ENCODE assay signal across 10 cellular contexts in genomic region chr1:169667138-169667999, GRCh38. TPM values are rescaled to one million over a fixed set of nuclear protein-coding genes. Genes with fewer than 3 reads are reported as not detected.
DNase-seq lines count a peak whose midpoint lies in the region; ATAC-seq, FAIRE-seq and TF ChIP-seq lines count a peak whose summit lies in the region.
"Not testable (repeated sequence)": the region's sequence is repeated elsewhere in the genome, so short reads cannot be mapped to it uniquely, and the experiment has no call there.
"Had no signal": no experiment of that assay in that cellular context is flagged by ENCODE, and none has a peak within 500 bp of the region (broad histone marks: within the 10 kb centered on the region; RNA-seq: fewer than 3 reads in every experiment).

No MANE protein-coding gene starts in this region.

- H3K9me3 ChIP-seq in CD4-positive, alpha-beta memory T cell (ENCODE audit: control insufficient read depth in 1 of 2, low read length in 2 of 2); SU-DHL-6 (ENCODE audit: insufficient read depth, low read length); GM12878 (replicated peaks; ENCODE audit: control insufficient read depth, insufficient read depth, low read length): not testable (repeated sequence)

- POLR2A ChIA-PET in CD4-positive, alpha-beta memory T cell (lab: Charles Lee; ENCODE audit: partially characterized antibody): interaction anchor here (1.2 kb wide), 1 partner anchor 17 kb away, joined by 3 read pairs; no protein-coding TSS in a partner anchor
- POLR2A ChIA-PET in activated CD8-positive, alpha-beta T cell treated with anti-CD3 and anti-CD28 coated beads for 36 hours (lab: Charles Lee); GM12878 (lab: Charles Lee): not testable (repeated sequence)

- RAD21 ChIA-PET in GM12878 (lab: Charles Lee; ENCODE audit: unreplicated experiment): not testable (repeated sequence)

- H3K79me2 ChIP-seq in SU-DHL-6 (ENCODE audit: insufficient read depth, low read length); GM12878 (ENCODE audit: control insufficient read depth, insufficient read depth, low read length): not testable (repeated sequence)

- CTCF ChIA-PET in CD4-positive, alpha-beta memory T cell (lab: Charles Lee; ENCODE audit: partially characterized antibody): interaction anchor here (1.3 to 3.9 kb wide), 3 partner anchors 27 to 65 kb away, joined by 3 to 21 read pairs (median 4); no protein-coding TSS in a partner anchor
- CTCF ChIA-PET in activated CD8-positive, alpha-beta T cell treated with anti-CD3 and anti-CD28 coated beads for 36 hours (lab: Charles Lee): interaction anchor here (1.0 to 1.3 kb wide), 2 partner anchors 24 to 66 kb away, joined by 3 to 6 read pairs; no protein-coding TSS in a partner anchor
- CTCF ChIA-PET in GM12878 (lab: Yijun Ruan, JAX): interaction anchor here (0.8 kb wide), 1 partner anchor 66 kb away, joined by 4 read pairs; no protein-coding TSS in a partner anchor

- H3K27ac Mint-ChIP-seq in CD4-positive, alpha-beta memory T cell: peak overlapping the region; percentile 62 to 96 (median 92)
- H3K27ac Mint-ChIP-seq in activated CD8-positive, alpha-beta T cell treated with anti-CD3 and anti-CD28 coated beads for 36 hours: peak overlapping the region; percentile 96
- peak overlapping the region; percentile 85 for H3K27ac Mint-ChIP-seq in stimulated activated effector memory CD8-positive, alpha-beta T cell treated with anti-CD3 and anti-CD28 coated beads, Interleukin-12 subunit alpha, Interleukin-12 subunit beta, amount 100 ng/mL, for 72 hours

- DNase-seq in CD4-positive, alpha-beta memory T cell: peak in 3 of 5 donors; percentile 21 to 32 (median 30)
- not testable (repeated sequence) for DNase-seq in activated CD8-positive, alpha-beta T cell treated with anti-CD3 and anti-CD28 coated beads for 36 hours; GM12878 (ENCODE audit: low read depth, low spot score); stimulated activated effector memory CD8-positive, alpha-beta T cell treated with anti-CD3 and anti-CD28 coated beads, Interleukin-12 subunit alpha, Interleukin-12 subunit beta, amount 100 ng/mL, for 72 hours (ENCODE audit: low spot score in 2 of 2)

- not testable (repeated sequence) for TF ChIP-seq EP300 in GM12878 (IDR thresholded peaks at IDR 0.05; ENCODE audit: borderline replicate concordance in 1 of 2, control insufficient read depth in 1 of 2, low read depth in 2 of 2, low read length in 2 of 2)

- H3K4me3 Mint-ChIP-seq in CD4-positive, alpha-beta memory T cell: peak overlapping the region in 7 of 8 donors; percentile 49 to 74 (median 69)
- H3K4me3 Mint-ChIP-seq in activated CD8-positive, alpha-beta T cell treated with anti-CD3 and anti-CD28 coated beads for 36 hours: peak overlapping the region; percentile 69
- H3K4me3 Mint-ChIP-seq in stimulated activated effector memory CD8-positive, alpha-beta T cell treated with anti-CD3 and anti-CD28 coated beads, Interleukin-12 subunit alpha, Interleukin-12 subunit beta, amount 100 ng/mL, for 72 hours: peak overlapping the region; percentile 34

- H3K36me3 ChIP-seq in CD4-positive, alpha-beta memory T cell (ENCODE audit: insufficient read depth, low read length); SU-DHL-6 (ENCODE audit: low read length); GM12878 (ENCODE audit: control insufficient read depth in 2 of 2, insufficient read depth in 2 of 2, low read length in 1 of 2): not testable (repeated sequence)

- not testable (repeated sequence) for H3K27me3 ChIP-seq in CD4-positive, alpha-beta memory T cell (ENCODE audit: insufficient read depth, low read length); SU-DHL-6 (ENCODE audit: low read length); GM12878 (replicated peaks in 1 of 2; ENCODE audit: control insufficient read depth in 2 of 2, insufficient read depth in 2 of 2, low read length in 1 of 2)

- not testable (repeated sequence) for H4K20me1 ChIP-seq in SU-DHL-6 (ENCODE audit: low read depth, low read length); GM12878 (ENCODE audit: control insufficient read depth, insufficient read depth)

- FAIRE-seq in GM12878 (lab: Jason Lieb, UNC): not testable (repeated sequence)

- not testable (repeated sequence) for H3K27ac ChIP-seq in CD4-positive, alpha-beta memory T cell (ENCODE audit: low read depth, low read length)
- peak overlapping the region; percentile 35; the same call in 1 of the 2 replicates for H3K27ac ChIP-seq in SU-DHL-6 (ENCODE audit: low read depth, low read length)
- peak overlapping the region; percentile 11; the same call in 1 of the 2 replicates for H3K27ac ChIP-seq in GM12878 (ENCODE audit: control insufficient read depth, insufficient read depth)

- intact Hi-C loops in CD4-positive, alpha-beta memory T cell (cut with micrococcal nuclease): loop anchor here (1.0 kb wide), 1 partner anchor 44 kb away; the partner anchor contains the start of gene SELL
- intact Hi-C loops in activated CD8-positive, alpha-beta T cell treated with anti-CD3 and anti-CD28 coated beads for 36 hours (cut with micrococcal nuclease); GM12878 (cut with micrococcal nuclease; ENCODE audit: unreplicated experiment): not testable (repeated sequence)

- H3F3A ChIP-seq in SU-DHL-6 (ENCODE audit: insufficient read depth): not testable (repeated sequence)

- H3K4me2 ChIP-seq in SU-DHL-6 (ENCODE audit: low read depth, low read length, poor library complexity, severe bottlenecking) (peak overlapping the region; percentile 49), GM12878 (ENCODE audit: control insufficient read depth, insufficient read depth) (peak overlapping the region; percentile 33)

- not testable (repeated sequence) for H3K4me3 ChIP-seq in CD4-positive, alpha-beta memory T cell (ENCODE audit: low read length in 2 of 2); SU-DHL-6 (ENCODE audit: insufficient read depth, low read length, poor library complexity, severe bottlenecking); GM12878

- peak overlapping the region; percentile 37 for H3K9ac ChIP-seq in SU-DHL-6 (ENCODE audit: low read length)
- H3K9ac ChIP-seq in GM12878 (ENCODE audit: control insufficient read depth, insufficient read depth, low read length): not testable (repeated sequence)

- H3K9me3 Mint-ChIP-seq in CD4-positive, alpha-beta memory T cell; stimulated activated effector memory CD8-positive, alpha-beta T cell treated with anti-CD3 and anti-CD28 coated beads, Interleukin-12 subunit alpha, Interleukin-12 subunit beta, amount 100 ng/mL, for 72 hours: not testable (repeated sequence)
- peaks cover 22% of the 10 kb centered on the region for H3K9me3 Mint-ChIP-seq in activated CD8-positive, alpha-beta T cell treated with anti-CD3 and anti-CD28 coated beads for 36 hours

- SMC1A ChIA-PET in GM12878 (lab: Charles Lee; ENCODE audit: uncharacterized antibody, unreplicated experiment): interaction anchor here (1.0 kb wide), 1 partner anchor 25 kb away, joined by 4 read pairs; no protein-coding TSS in a partner anchor

- not testable (repeated sequence) for H3K36me3 Mint-ChIP-seq in CD4-positive, alpha-beta memory T cell; stimulated activated effector memory CD8-positive, alpha-beta T cell treated with anti-CD3 and anti-CD28 coated beads, Interleukin-12 subunit alpha, Interleukin-12 subunit beta, amount 100 ng/mL, for 72 hours
- H3K36me3 Mint-ChIP-seq in activated CD8-positive, alpha-beta T cell treated with anti-CD3 and anti-CD28 coated beads for 36 hours (ENCODE audit: low read depth): peaks cover 45% of the 10 kb centered on the region

- H3K9me2 ChIP-seq in SU-DHL-6 (replicated peaks; ENCODE audit: insufficient read depth, low read length): not testable (repeated sequence)

- 51% methylated on average over 6 of the region's 6 CpGs for WGBS in GM12878 (ENCODE audit: insufficient coverage, insufficient replicate concordance, low lambda C conversion rate, missing lambda C conversion rate)

- peaks cover 34 to 84% (median 59%) of the 10 kb centered on the region in 4 donors for H3K4me1 Mint-ChIP-seq in CD4-positive, alpha-beta memory T cell
- H3K4me1 Mint-ChIP-seq in activated CD8-positive, alpha-beta T cell treated with anti-CD3 and anti-CD28 coated beads for 36 hours (ENCODE audit: low read depth): peaks cover 63% of the 10 kb centered on the region
- peaks cover 32% of the 10 kb centered on the region for H3K4me1 Mint-ChIP-seq in stimulated activated effector memory CD8-positive, alpha-beta T cell treated with anti-CD3 and anti-CD28 coated beads, Interleukin-12 subunit alpha, Interleukin-12 subunit beta, amount 100 ng/mL, for 72 hours

- TF ChIP-seq POLR2A in GM12878 (IDR thresholded peaks at IDR 0.05; ENCODE audit: low read depth, low read length): not testable (repeated sequence)

- not testable (repeated sequence) for H3K27me3 Mint-ChIP-seq in CD4-positive, alpha-beta memory T cell; activated CD8-positive, alpha-beta T cell treated with anti-CD3 and anti-CD28 coated beads for 36 hours

- in situ Hi-C loops in GM12878 (cut with MboI): not testable (repeated sequence)

- TF ChIP-seq RAD21 in GM12878 (IDR thresholded peaks at IDR 0.05; ENCODE audit: insufficient read depth, low read depth, low read length): not testable (repeated sequence)

- not testable (repeated sequence) for TF ChIP-seq CTCF in SU-DHL-6 (IDR thresholded peaks at IDR 0.05; ENCODE audit: insufficient read depth, low read length, poor library complexity, severe bottlenecking); activated CD8-positive, alpha-beta T cell treated with anti-CD3 and anti-CD28 coated beads for 36 hours (IDR thresholded peaks at IDR 0.05); GM12878 (IDR thresholded peaks at IDR 0.05 in 2 of 3, conservative IDR thresholded peaks at IDR 0.05 in 1 of 3; ENCODE audit: control insufficient read depth in 2 of 3, extremely low read depth in 1 of 3, insufficient read depth in 1 of 3, low read depth in 3 of 3, low read length in 3 of 3)

- not testable (repeated sequence) for BruUV-seq in GM12878 (replicated peaks; lab: Mats Ljungman, UMichigan)

- peaks cover 43% of the 10 kb centered on the region for H3K4me1 ChIP-seq in CD4-positive, alpha-beta memory T cell (ENCODE audit: insufficient read depth, low read length)
- not testable (repeated sequence) for H3K4me1 ChIP-seq in GM12878 (ENCODE audit: control insufficient read depth, insufficient read depth, low read length)

- ATAC-seq in GM19328 (IDR thresholded peaks at IDR 0.05; ENCODE audit: unreplicated experiment) (peak; percentile 55), HG02623 (IDR thresholded peaks at IDR 0.05; ENCODE audit: unreplicated experiment) (peak; percentile 70), HG03280 (IDR thresholded peaks at IDR 0.05; ENCODE audit: unreplicated experiment) (peak; percentile 48), GM12878 (peak; percentile 67)
- ATAC-seq in activated CD8-positive, alpha-beta T cell treated with anti-CD3 and anti-CD28 coated beads for 36 hours: peak; percentile 97
- ATAC-seq in stimulated activated effector memory CD8-positive, alpha-beta T cell treated with anti-CD3 and anti-CD28 coated beads, Interleukin-12 subunit alpha, Interleukin-12 subunit beta, amount 100 ng/mL, for 72 hours: peak; percentile 37

- H2AFZ ChIP-seq in SU-DHL-6 (ENCODE audit: low read depth, low read length, severe bottlenecking): peak overlapping the region; percentile 77
- H2AFZ ChIP-seq in GM12878 (ENCODE audit: control insufficient read depth, low read depth, low read length): peak overlapping the region; percentile 85

RNA-seq across cellular contexts. Expression of gene SELP, which starts 37.4 kb away (rescaled TPM):
- total RNA-seq in CD4-positive, alpha-beta memory T cell: 1 to 10 TPM; 1.9 to 2.2 TPM
- polyA plus RNA-seq in CD4-positive, alpha-beta memory T cell: 1 to 10 TPM in 1 of 2 donors, not detected in 1; 1.4 TPM
- total RNA-seq in activated CD8-positive, alpha-beta T cell treated with anti-CD3 and anti-CD28 coated beads for 36 hours: under 1 TPM; 0.50 to 0.81 TPM
- total RNA-seq in GM12878 (2013; cell fraction: nucleolus; rRNA removed): not detected in 2 replicates
- not detected in 2 replicates for total RNA-seq in GM12878 (2014; rRNA removed)
- 0.04 TPM in 1 of 2 replicates, not detected in the other for total RNA-seq in GM12878 (2014; rRNA removed; fragmentation: Illumina TruSeq; extraction: Trizol)
- not detected in 2 replicates for total RNA-seq in GM12878 (2021)
- polyA plus RNA-seq in GM12878 (2011; ENCODE audit: low read depth): not detected
- 0.23 and 0.40 TPM in 2 replicates for polyA plus RNA-seq in GM12878 (2011; rRNA removed)
- polyA plus RNA-seq in GM12878 (2011; cell fraction: cytosol; rRNA removed): 0.10 and 0.19 TPM in 2 replicates
- 0.31 and 0.84 TPM in 2 replicates for polyA plus RNA-seq in GM12878 (2011; cell fraction: nucleus; rRNA removed)
- polyA plus RNA-seq in GM12878 (2012): not detected in 2 replicates
- polyA plus RNA-seq in GM12878 (2014; fragmentation: Illumina TruSeq; extraction: Trizol): 0.06 TPM in 1 of 2 replicates, not detected in the other
- not detected for polyA plus RNA-seq in GM12878 (2014; fragmentation: Nextera tagmentation; extraction: Ambion mirVana)
- not detected in 2 replicates for polyA plus RNA-seq in GM12878 (2014; rRNA removed)
- not detected for polyA plus RNA-seq in GM12878 (2016; fragmentation: Nextera tagmentation; extraction: Ambion mirVana)
- 0.36 TPM in 1 of 2 replicates, not detected in the other for polyA minus RNA-seq in GM12878 (2011; rRNA and poly(A)+ RNA removed)
- not detected in 2 replicates for polyA minus RNA-seq in GM12878 (2011; cell fraction: cytosol; rRNA and poly(A)+ RNA removed)
- 0.29 and 0.48 TPM in 2 replicates for polyA minus RNA-seq in GM12878 (2011; cell fraction: nucleus; rRNA and poly(A)+ RNA removed)
- total RNA-seq: H1, osteoblast had no signal
- polyA plus RNA-seq: H1 had no signal

RNA-seq across cellular contexts. Expression of gene SELL, which starts 44.1 kb away (rescaled TPM):
- 100 to 1,000 TPM; 378 to 396 TPM for total RNA-seq in CD4-positive, alpha-beta memory T cell
- polyA plus RNA-seq in CD4-positive, alpha-beta memory T cell: 1,000 to 10,000 TPM in 1 of 2 donors, 100 to 1,000 TPM in 1; 876 to 1,603 TPM
- 100 to 1,000 TPM; 105 to 110 TPM for total RNA-seq in activated CD8-positive, alpha-beta T cell treated with anti-CD3 and anti-CD28 coated beads for 36 hours
- 16.0 and 27.0 TPM in 2 replicates for total RNA-seq in GM12878 (2013; cell fraction: nucleolus; rRNA removed)
- 37.2 and 41.6 TPM in 2 replicates for total RNA-seq in GM12878 (2014; rRNA removed)
- total RNA-seq in GM12878 (2014; rRNA removed; fragmentation: Illumina TruSeq; extraction: Trizol): 50.5 and 52.1 TPM in 2 replicates
- 43.6 and 55.2 TPM in 2 replicates for total RNA-seq in GM12878 (2021)
- 13.7 TPM for polyA plus RNA-seq in GM12878 (2011; ENCODE audit: low read depth)
- 49.7 and 61.0 TPM in 2 replicates for polyA plus RNA-seq in GM12878 (2011; rRNA removed)
- polyA plus RNA-seq in GM12878 (2011; cell fraction: cytosol; rRNA removed): 27.1 and 28.6 TPM in 2 replicates
- polyA plus RNA-seq in GM12878 (2011; cell fraction: nucleus; rRNA removed): 17.1 and 20.2 TPM in 2 replicates
- 12.5 and 28.8 TPM in 2 replicates for polyA plus RNA-seq in GM12878 (2012)
- polyA plus RNA-seq in GM12878 (2014; fragmentation: Illumina TruSeq; extraction: Trizol): 66.0 and 78.2 TPM in 2 replicates
- 10 to 100 TPM; 53.5 to 63.2 TPM for polyA plus RNA-seq in GM12878 (2014; fragmentation: Nextera tagmentation; extraction: Ambion mirVana)
- 29.6 and 40.9 TPM in 2 replicates for polyA plus RNA-seq in GM12878 (2014; rRNA removed)
- polyA plus RNA-seq in GM12878 (2016; fragmentation: Nextera tagmentation; extraction: Ambion mirVana): 10 to 100 TPM; 31.8 to 35.3 TPM
- 37.3 and 38.3 TPM in 2 replicates for polyA minus RNA-seq in GM12878 (2011; rRNA and poly(A)+ RNA removed)
- polyA minus RNA-seq in GM12878 (2011; cell fraction: cytosol; rRNA and poly(A)+ RNA removed): 19.5 and 22.1 TPM in 2 replicates
- 15.1 and 16.5 TPM in 2 replicates for polyA minus RNA-seq in GM12878 (2011; cell fraction: nucleus; rRNA and poly(A)+ RNA removed)
- total RNA-seq: H1 had no signal
- polyA plus RNA-seq: H1 had no signal

Comparison
In these comparisons a context has a peak if more than half of its experiments do, and no peak if none do; other contexts are left out.
1. ATAC-seq: peak in every context shown above with its lines; median percentile 97 in activated CD8-positive, alpha-beta T cell treated with anti-CD3 and anti-CD28 coated beads for 36 hours; 70 in HG02623; 67 in GM12878; 55 in GM19328; 48 in HG03280; 37 in stimulated activated effector memory CD8-positive, alpha-beta T cell treated with anti-CD3 and anti-CD28 coated beads, Interleukin-12 subunit alpha, Interleukin-12 subunit beta, amount 100 ng/mL, for 72 hours.